ENCODE assay signal across 18 cellular contexts in genomic region chr11:17564687-17565042, GRCh38. TPM values are rescaled to one million over a fixed set of nuclear protein-coding genes. Genes with fewer than 3 reads are reported as not detected.
DNase-seq lines count a peak whose midpoint lies in the region; ATAC-seq, FAIRE-seq and TF ChIP-seq lines count a peak whose summit lies in the region.
"Had no signal": no experiment of that assay in that cellular context is flagged by ENCODE, and none has a peak within 500 bp of the region (broad histone marks: within the 10 kb centered on the region; RNA-seq: fewer than 3 reads in every experiment).

No MANE protein-coding gene starts in this region.

- no peaks in the 10 kb centered on the region for H3K36me3 ChIP-seq in mammary epithelial cell (ENCODE audit: insufficient read depth, low read length)
- no peaks in the 10 kb centered on the region for H3K36me3 ChIP-seq in H1 (ENCODE audit: control insufficient read depth in 2 of 4, insufficient read depth in 4 of 4, low read length in 3 of 4)
- no peaks in the 10 kb centered on the region for H3K36me3 ChIP-seq in smooth muscle cell (ENCODE audit: low read depth)
- no peaks in the 10 kb centered on the region for H3K36me3 ChIP-seq in neuronal stem cell (replicated peaks in 1 of 2; ENCODE audit: control insufficient read depth in 2 of 2, insufficient read depth in 2 of 2, low read length in 2 of 2)
- H3K36me3 ChIP-seq: gastroesophageal sphincter, uterus had no signal

- CTCF ChIA-PET in mammary epithelial cell (lab: Charles Lee; ENCODE audit: low non-redundant PET) (no interaction called here), MCF 10A (lab: Yijun Ruan, JAX) (interaction anchor here (0.6 to 1.1 kb wide), 2 partner anchors 11 to 23 kb away, joined by 3 read pairs; no protein-coding TSS in a partner anchor), H1 (lab: Charles Lee; ENCODE audit: partially characterized antibody) (interaction anchor here (0.7 to 9.4 kb wide), 21 partner anchors 9 to 188 kb away, joined by 3 to 98 read pairs (median 4); partner anchors contain the start of genes OTOG and USH1C)

- intact Hi-C loops in mammary epithelial cell (cut with micrococcal nuclease), result no loop called here
- intact Hi-C loops in MCF 10A (cut with micrococcal nuclease), result no loop called here

- H3K36me3 Mint-ChIP-seq in MCF 10A (ENCODE audit: insufficient read depth, unreplicated experiment), result peaks cover 5% of the 10 kb centered on the region
- no peaks in the 10 kb centered on the region for H3K36me3 Mint-ChIP-seq in T-helper 2 cell treated with Interferon-gamma antibody and Interleukin-4, amounts not matched to agents 5 μg/mL and 100 μg/mL, for 36 hours (ENCODE audit: low read depth)
- H3K36me3 Mint-ChIP-seq: activated CD4-positive, alpha-beta memory T cell treated with anti-CD3 and anti-CD28 coated beads for 36 hours; activated naive CD4-positive, alpha-beta T cell treated with anti-CD3 and anti-CD28 coated beads, Interleukin-2, amount 50 U/mL, for 24 hours had no signal

- no peaks in the 10 kb centered on the region; the same call in 1 of the 2 replicates for H3K23me2 ChIP-seq in H1 (ENCODE audit: low read depth, low read length)

- H3K27ac Mint-ChIP-seq in MCF 10A (ENCODE audit: low read depth, unreplicated experiment), result no peak overlapping the region
- H3K27ac Mint-ChIP-seq in T-helper 2 cell treated with Interferon-gamma antibody and Interleukin-4, amounts not matched to agents 5 μg/mL and 100 μg/mL, for 36 hours, result no peak overlapping the region
- H3K27ac Mint-ChIP-seq: activated CD4-positive, alpha-beta memory T cell treated with anti-CD3 and anti-CD28 coated beads for 36 hours; activated naive CD4-positive, alpha-beta T cell treated with anti-CD3 and anti-CD28 coated beads, Interleukin-2, amount 50 U/mL, for 24 hours had no signal

- H3K14ac ChIP-seq in H1 (ENCODE audit: insufficient read length), result no peak overlapping the region
- no peak overlapping the region for H3K14ac ChIP-seq in neuronal stem cell (ENCODE audit: low read length)

- H3K4me1 Mint-ChIP-seq in MCF 10A (ENCODE audit: insufficient read depth, unreplicated experiment), result no peaks in the 10 kb centered on the region
- H3K4me1 Mint-ChIP-seq in T-helper 2 cell treated with Interferon-gamma antibody and Interleukin-4, amounts not matched to agents 5 μg/mL and 100 μg/mL, for 36 hours (ENCODE audit: low read depth), result peaks cover 6% of the 10 kb centered on the region
- H3K4me1 Mint-ChIP-seq: activated naive CD4-positive, alpha-beta T cell treated with anti-CD3 and anti-CD28 coated beads, Interleukin-2, amount 50 U/mL, for 24 hours had no signal

- H3K4ac ChIP-seq in H1 (replicated peaks; ENCODE audit: insufficient read length, low read depth, low read length) (no peak overlapping the region), neuronal stem cell (ENCODE audit: low read length) (no peak overlapping the region)

- peaks cover 27% of the 10 kb centered on the region for H3K27me3 Mint-ChIP-seq in MCF 10A (ENCODE audit: insufficient read depth, unreplicated experiment)
- H3K27me3 Mint-ChIP-seq in T-helper 2 cell treated with Interferon-gamma antibody and Interleukin-4, amounts not matched to agents 5 μg/mL and 100 μg/mL, for 36 hours (ENCODE audit: low read depth), result peaks cover 7% of the 10 kb centered on the region
- H3K27me3 Mint-ChIP-seq: activated CD4-positive, alpha-beta memory T cell treated with anti-CD3 and anti-CD28 coated beads for 36 hours; activated naive CD4-positive, alpha-beta T cell treated with anti-CD3 and anti-CD28 coated beads, Interleukin-2, amount 50 U/mL, for 24 hours had no signal

- WGBS in mammary epithelial cell (ENCODE audit: low coverage, missing lambda C conversion rate), result 53% methylated on average over 2 of the region's 2 CpGs
- WGBS in H1 (ENCODE audit: extremely low coverage in 1 of 2, insufficient coverage in 1 of 2, insufficient read length in 1 of 2, insufficient replicate concordance in 2 of 2, low coverage in 1 of 2, low lambda C conversion rate in 2 of 2, missing lambda C conversion rate in 1 of 2), 2 experiments, result 67% methylated on average over 2 of the region's 2 CpGs; no CpG with 5 or more reads in 1 of the 2 experiments
- 52% methylated on average over 2 of the region's 2 CpGs for WGBS in smooth muscle cell (ENCODE audit: low lambda C conversion rate)
- WGBS in neuronal stem cell (ENCODE audit: extremely low coverage in 2 of 2, insufficient read length in 2 of 2, insufficient replicate concordance in 1 of 2), 2 donors, result no CpG with 5 or more reads among the region's 2 CpGs

- H3K56ac ChIP-seq in H1 (replicated peaks; ENCODE audit: insufficient read length, low read depth, low read length), result no peak overlapping the region

- H4K5ac ChIP-seq in H1 (ENCODE audit: insufficient read length, low read depth, low read length), result no peak overlapping the region

- H2BK20ac ChIP-seq in H1 (ENCODE audit: low read length), result no peak overlapping the region

- H2BK5ac ChIP-seq in H1 (ENCODE audit: low read depth, low read length) (no peak overlapping the region), neuronal stem cell (ENCODE audit: low read length) (no peak overlapping the region)

- peak; percentile 29 to 33 for TF ChIP-seq CTCF in mammary epithelial cell (conservative IDR thresholded peaks at IDR 0.05 in 1 of 2, IDR thresholded peaks at IDR 0.05 in 1 of 2; ENCODE audit: extremely low read depth in 1 of 2, insufficient read depth in 1 of 2, low read depth in 1 of 2, low read length in 2 of 2)
- no peak for TF ChIP-seq CTCF in MCF 10A (IDR thresholded peaks at IDR 0.05; ENCODE audit: unreplicated experiment)
- TF ChIP-seq CTCF in H1 (IDR thresholded peaks at IDR 0.05; ENCODE audit: control extremely low read depth in 1 of 3, insufficient read depth in 1 of 3, low read depth in 1 of 3, low read length in 3 of 3), result peak; percentile 56 to 68 (median 61)
- peak; percentile 21 for TF ChIP-seq CTCF in smooth muscle cell (IDR thresholded peaks at IDR 0.05; ENCODE audit: borderline replicate concordance, insufficient read depth, poor library complexity, severe bottlenecking)

- TF ChIP-seq EP300 in H1 (IDR thresholded peaks at IDR 0.05; ENCODE audit: borderline replicate concordance in 1 of 2, low read depth in 2 of 2, low read length in 2 of 2), result no peak

- H3K23ac ChIP-seq in H1 (ENCODE audit: insufficient read length), result no peak overlapping the region
- no peak overlapping the region for H3K23ac ChIP-seq in neuronal stem cell (ENCODE audit: low read depth, low read length, poor library complexity)

- H3K4me1 ChIP-seq in mammary epithelial cell (ENCODE audit: insufficient read depth, low read length) (no peaks in the 10 kb centered on the region), H1 (replicated peaks in 1 of 4; ENCODE audit: control insufficient read depth in 3 of 4, insufficient read depth in 4 of 4, low read length in 3 of 4) (no peaks in the 10 kb centered on the region), smooth muscle cell (ENCODE audit: low read depth) (no peaks in the 10 kb centered on the region), neuronal stem cell (ENCODE audit: control insufficient read depth in 2 of 2, insufficient read depth in 1 of 2, low read depth in 1 of 2, low read length in 2 of 2) (no peaks in the 10 kb centered on the region)
- H3K4me1 ChIP-seq: gastroesophageal sphincter, uterus had no signal

- H3K4me2 ChIP-seq in mammary epithelial cell (ENCODE audit: insufficient read depth, low read depth, low read length) (no peak overlapping the region), H1 (ENCODE audit: insufficient read depth in 1 of 2, low read depth in 2 of 2, low read length in 2 of 2) (no peak overlapping the region), smooth muscle cell (no peak overlapping the region), neuronal stem cell (ENCODE audit: insufficient read depth, low read length, poor library complexity, severe bottlenecking) (no peak overlapping the region)

- dilution Hi-C loops in mammary epithelial cell (cut with HindIII; ENCODE audit: low sequenced_read_pairs), result no loop called here

- no peak for ATAC-seq in HG02840 (IDR thresholded peaks at IDR 0.05; ENCODE audit: low FRiP score, unreplicated experiment)
- ATAC-seq: gastroesophageal sphincter, left lobe of liver had no signal

- no peak overlapping the region for H4K8ac ChIP-seq in H1 (ENCODE audit: extremely low read depth, insufficient read depth, low read length)
- H4K8ac ChIP-seq in neuronal stem cell (ENCODE audit: low read depth, low read length), result no peak overlapping the region

- POLR2A ChIA-PET in MCF 10A (lab: Yijun Ruan, JAX), result interaction anchor here (0.6 to 1.1 kb wide), 2 partner anchors 11 to 1020 kb away, joined by 3 read pairs; no protein-coding TSS in a partner anchor
- POLR2A ChIA-PET in H1 (lab: Charles Lee; ENCODE audit: partially characterized antibody), result no interaction called here

- no peaks in the 10 kb centered on the region for H3K9me3 ChIP-seq in mammary epithelial cell (replicated peaks; ENCODE audit: insufficient read depth, low read length)
- H3K9me3 ChIP-seq in H1 (ENCODE audit: insufficient read depth in 2 of 2, low read depth in 1 of 2, low read length in 1 of 2), result no peaks in the 10 kb centered on the region
- no peaks in the 10 kb centered on the region for H3K9me3 ChIP-seq in smooth muscle cell (replicated peaks; ENCODE audit: low read depth)
- no peaks in the 10 kb centered on the region for H3K9me3 ChIP-seq in neuronal stem cell (replicated peaks in 1 of 2; ENCODE audit: control insufficient read depth in 2 of 2, insufficient read depth in 1 of 2, low read depth in 1 of 2, low read length in 2 of 2)
- H3K9me3 ChIP-seq: gastroesophageal sphincter, uterus had no signal

- FAIRE-seq in H1 (lab: Jason Lieb, UNC), result peak; percentile 36

- TF ChIP-seq POLR2A in H1 (IDR thresholded peaks at IDR 0.05; ENCODE audit: control extremely low read depth in 1 of 2, low read depth in 2 of 2, low read length in 2 of 2), result no peak

- H3K79me2 ChIP-seq in mammary epithelial cell (ENCODE audit: insufficient read depth, low read length) (no peaks in the 10 kb centered on the region), H1 (ENCODE audit: control insufficient read depth in 1 of 2, insufficient read depth in 2 of 2, low read length in 2 of 2) (no peaks in the 10 kb centered on the region), smooth muscle cell (ENCODE audit: low read depth) (no peaks in the 10 kb centered on the region)

- no peaks in the 10 kb centered on the region for H3K9me3 Mint-ChIP-seq in MCF 10A (ENCODE audit: unreplicated experiment)
- H3K9me3 Mint-ChIP-seq in T-helper 2 cell treated with Interferon-gamma antibody and Interleukin-4, amounts not matched to agents 5 μg/mL and 100 μg/mL, for 36 hours, result no peaks in the 10 kb centered on the region
- H3K9me3 Mint-ChIP-seq: activated CD4-positive, alpha-beta memory T cell treated with anti-CD3 and anti-CD28 coated beads for 36 hours; activated naive CD4-positive, alpha-beta T cell treated with anti-CD3 and anti-CD28 coated beads, Interleukin-2, amount 50 U/mL, for 24 hours had no signal

- H3F3A ChIP-seq in smooth muscle cell (ENCODE audit: low read depth), result no peaks in the 10 kb centered on the region

- no peak overlapping the region for H4K91ac ChIP-seq in H1 (replicated peaks; ENCODE audit: insufficient read length, low read length)
- H4K91ac ChIP-seq in neuronal stem cell (ENCODE audit: low read depth, low read length, poor library complexity), result no peak overlapping the region

- H3K9ac ChIP-seq in mammary epithelial cell (ENCODE audit: insufficient read depth, low read length) (no peak overlapping the region), H1 (replicated peaks in 1 of 4; ENCODE audit: extremely low read depth in 1 of 4, low read depth in 3 of 4, low read length in 3 of 4) (no peak overlapping the region), smooth muscle cell (ENCODE audit: low read depth) (no peak overlapping the region), neuronal stem cell (ENCODE audit: low read depth, low read length, poor library complexity) (no peak overlapping the region)

- H3K79me1 ChIP-seq in H1 (ENCODE audit: low read depth, low read length) (no peaks in the 10 kb centered on the region), neuronal stem cell (ENCODE audit: low read depth, low read length) (no peaks in the 10 kb centered on the region)

- H2AK5ac ChIP-seq in H1 (ENCODE audit: low read depth, low read length) (no peak overlapping the region), neuronal stem cell (ENCODE audit: low read depth, low read length) (no peak overlapping the region)

- H2BK120ac ChIP-seq in H1 (replicated peaks; ENCODE audit: low read depth, low read length) (no peak overlapping the region), neuronal stem cell (ENCODE audit: low read depth, low read length) (no peak overlapping the region)

- peak; percentile 26 to 42 for TF ChIP-seq RAD21 in H1 (IDR thresholded peaks at IDR 0.05 in 1 of 2, conservative IDR thresholded peaks at IDR 0.05 in 1 of 2; ENCODE audit: low read depth in 2 of 2, low read length in 2 of 2)

- H2AFZ ChIP-seq in mammary epithelial cell (ENCODE audit: low read depth, low read length) (no peak overlapping the region), H1 (ENCODE audit: low read length) (no peak overlapping the region), smooth muscle cell (ENCODE audit: low read depth) (no peak overlapping the region), neuronal stem cell (ENCODE audit: low read length) (no peak overlapping the region)

- DNase-seq in mammary epithelial cell (no peak), MCF 10A (ENCODE audit: unreplicated experiment) (no peak), NCI-H69 (lab: John Stamatoyannopoulos, UW) (peak; percentile 11), H1 (ENCODE audit: low read depth in 1 of 2, low spot score in 2 of 2) (peak in 1 of 2 experiments; percentile 69), smooth muscle cell (lab: John Stamatoyannopoulos, UW; ENCODE audit: unreplicated experiment) (no peak), neuronal stem cell (ENCODE audit: low spot score) (no peak)
- no peak for DNase-seq in T-helper 2 cell treated with Interferon-gamma antibody and Interleukin-4, amounts not matched to agents 5 μg/mL and 100 μg/mL, for 36 hours (ENCODE audit: low spot score)
- DNase-seq: activated CD4-positive, alpha-beta memory T cell treated with anti-CD3 and anti-CD28 coated beads for 36 hours; NCI-H1105; occipital lobe; uterus had no signal

- H3K4me3 ChIP-seq in mammary epithelial cell (replicated peaks in 1 of 3; ENCODE audit: insufficient read depth in 1 of 3, low read depth in 2 of 3, low read length in 3 of 3), result no peak overlapping the region
- H3K4me3 ChIP-seq in H1 (ENCODE audit: extremely low read depth in 1 of 4, insufficient read depth in 2 of 4, low read depth in 3 of 4, low read length in 4 of 4), result no peak overlapping the region
- H3K4me3 ChIP-seq in smooth muscle cell, result no peak overlapping the region
- no peak overlapping the region for H3K4me3 ChIP-seq in neuronal stem cell (ENCODE audit: low read length in 2 of 2)
- H3K4me3 ChIP-seq: coronary artery, gastroesophageal sphincter, SK-N-MC, uterus had no signal

- H3K27ac ChIP-seq in mammary epithelial cell (ENCODE audit: insufficient read depth, low read depth, low read length) (no peak overlapping the region), H1 (ENCODE audit: low read depth, low read length) (no peak overlapping the region), smooth muscle cell (ENCODE audit: low read depth) (no peak overlapping the region), neuronal stem cell (replicated peaks; ENCODE audit: low read length) (no peak overlapping the region)
- H3K27ac ChIP-seq: coronary artery, gastroesophageal sphincter, HL-60, SK-N-MC, uterus had no signal

- in situ Hi-C loops in mammary epithelial cell (cut with MboI; ENCODE audit: low sequenced_read_pairs in 2 of 2), result no loop called here

- H3K27me3 ChIP-seq in mammary epithelial cell (ENCODE audit: insufficient read depth, low read length) (no peaks in the 10 kb centered on the region), H1 (replicated peaks in 1 of 4; ENCODE audit: control insufficient read depth in 3 of 4, extremely low read depth in 1 of 4, insufficient read depth in 3 of 4, low read length in 3 of 4) (no peaks in the 10 kb centered on the region), smooth muscle cell (ENCODE audit: low read depth) (peaks cover 15% of the 10 kb centered on the region), neuronal stem cell (ENCODE audit: control insufficient read depth in 3 of 3, insufficient read depth in 3 of 3, low read depth in 1 of 3, low read length in 3 of 3) (peaks cover 0 to 6% (median 0%) of the 10 kb centered on the region in 3 experiments)
- H3K27me3 ChIP-seq: uterus had no signal

- BruUV-seq in mammary epithelial cell (replicated peaks; lab: Mats Ljungman, UMichigan) (no TSS peak), MCF 10A (replicated peaks; lab: Mats Ljungman, UMichigan) (no TSS peak)

- no peaks in the 10 kb centered on the region for H4K20me1 ChIP-seq in mammary epithelial cell (ENCODE audit: insufficient read depth, low read length)
- peaks cover 0 to 3% of the 10 kb centered on the region in 2 experiments for H4K20me1 ChIP-seq in H1 (replicated peaks in 1 of 2; ENCODE audit: control insufficient read depth in 1 of 2, insufficient read depth in 2 of 2, low read length in 2 of 2)
- no peaks in the 10 kb centered on the region for H4K20me1 ChIP-seq in smooth muscle cell (ENCODE audit: low read depth)

- H2BK15ac ChIP-seq in H1 (ENCODE audit: low read length) (no peak overlapping the region), neuronal stem cell (ENCODE audit: low read length) (no peak overlapping the region)

- H3K18ac ChIP-seq in H1 (ENCODE audit: extremely low read depth, low read length) (no peak overlapping the region), neuronal stem cell (ENCODE audit: low read length) (no peak overlapping the region)

- no peak overlapping the region for H3K4me3 Mint-ChIP-seq in MCF 10A (ENCODE audit: unreplicated experiment)
- H3K4me3 Mint-ChIP-seq in T-helper 2 cell treated with Interferon-gamma antibody and Interleukin-4, amounts not matched to agents 5 μg/mL and 100 μg/mL, for 36 hours, result no peak overlapping the region
- H3K4me3 Mint-ChIP-seq: activated CD4-positive, alpha-beta memory T cell treated with anti-CD3 and anti-CD28 coated beads for 36 hours; activated naive CD4-positive, alpha-beta T cell treated with anti-CD3 and anti-CD28 coated beads, Interleukin-2, amount 50 U/mL, for 24 hours had no signal

- H2BK12ac ChIP-seq in H1 (ENCODE audit: low read depth, low read length) (no peak overlapping the region), neuronal stem cell (ENCODE audit: low read length) (no peak overlapping the region)

RNA-seq across cellular contexts. Expression of gene OTOG, which starts 17.6 kb away (rescaled TPM):
- total RNA-seq in mammary epithelial cell (not detected), MCF 10A (2022) (not detected in 2 replicates), smooth muscle cell (not detected in 2 replicates)
- polyA plus RNA-seq in mammary epithelial cell (not detected), H1 (2011; rRNA removed) (0.41 and 0.88 TPM in 2 replicates), smooth muscle cell (not detected in 2 replicates)
- not detected for polyA minus RNA-seq in mammary epithelial cell
- total RNA-seq in H1 (2021; fragmentation: NEBNext Ultra II Directional; extraction: Animal tissue kit (Norgen Biotek cat#: 25700)), result 1.5 and 2.4 TPM in 2 replicates
- polyA plus RNA-seq in H1 (2011; cell fraction: cytosol; rRNA removed), result 0.49 TPM
- polyA plus RNA-seq in H1 (2011; cell fraction: nucleus; rRNA removed), result 5.5 TPM
- polyA plus RNA-seq in H1 (2012, experiment 1 of 2), result 0.26 to 1.3 TPM (median 0.73 TPM) in 4 replicates
- polyA plus RNA-seq in H1 (2012, experiment 2 of 2), result 0.08 TPM
- 0.83 TPM for polyA plus RNA-seq in H1 (2013, experiment 1 of 2)
- polyA plus RNA-seq in H1 (2013, experiment 2 of 2), result 1.4 TPM
- 4.6 and 4.9 TPM in 2 replicates for polyA minus RNA-seq in H1 (2011; rRNA and poly(A)+ RNA removed)
- 1.3 TPM for polyA minus RNA-seq in H1 (2011; cell fraction: cytosol; rRNA and poly(A)+ RNA removed)
- polyA minus RNA-seq in H1 (2011; cell fraction: nucleus; rRNA and poly(A)+ RNA removed), result 11.7 TPM
- polyA plus RNA-seq in neuronal stem cell (2013, experiment 1 of 2), result 0.35 TPM
- 0.37 TPM for polyA plus RNA-seq in neuronal stem cell (2013, experiment 2 of 2)
- total RNA-seq: activated CD4-positive, alpha-beta memory T cell treated with anti-CD3 and anti-CD28 coated beads for 36 hours; gastroesophageal sphincter; left lobe of liver; occipital lobe had no signal

RNA-seq across cellular contexts. Expression of gene USH1C, which starts 20.4 kb away (rescaled TPM):
- total RNA-seq in mammary epithelial cell, result not detected
- polyA plus RNA-seq in mammary epithelial cell, result not detected
- polyA minus RNA-seq in mammary epithelial cell, result not detected
- total RNA-seq in MCF 10A (2022), result not detected in 2 replicates
- total RNA-seq in H1 (2021; fragmentation: NEBNext Ultra II Directional; extraction: Animal tissue kit (Norgen Biotek cat#: 25700)), result 1.3 and 2.4 TPM in 2 replicates
- polyA plus RNA-seq in H1 (2011; rRNA removed), result 1.6 and 2.3 TPM in 2 replicates
- 2.9 TPM for polyA plus RNA-seq in H1 (2011; cell fraction: cytosol; rRNA removed)
- polyA plus RNA-seq in H1 (2011; cell fraction: nucleus; rRNA removed), result 15.5 TPM
- polyA plus RNA-seq in H1 (2012, experiment 1 of 2), result 1.5 to 2.9 TPM (median 1.9 TPM) in 4 replicates
- 0.94 TPM for polyA plus RNA-seq in H1 (2012, experiment 2 of 2)
- polyA plus RNA-seq in H1 (2013, experiment 1 of 2), result 1.5 TPM
- 1.7 TPM for polyA plus RNA-seq in H1 (2013, experiment 2 of 2)
- 1.3 and 2.8 TPM in 2 replicates for polyA minus RNA-seq in H1 (2011; rRNA and poly(A)+ RNA removed)
- polyA minus RNA-seq in H1 (2011; cell fraction: cytosol; rRNA and poly(A)+ RNA removed), result 1.3 TPM
- polyA minus RNA-seq in H1 (2011; cell fraction: nucleus; rRNA and poly(A)+ RNA removed), result 3.7 TPM
- total RNA-seq in smooth muscle cell, result not detected in 2 replicates
- not detected in 2 replicates for polyA plus RNA-seq in smooth muscle cell
- polyA plus RNA-seq in neuronal stem cell (2013, experiment 1 of 2), result 0.57 TPM
- 0.66 TPM for polyA plus RNA-seq in neuronal stem cell (2013, experiment 2 of 2)
- total RNA-seq: activated CD4-positive, alpha-beta memory T cell treated with anti-CD3 and anti-CD28 coated beads for 36 hours had no signal
